In the genomic region with DNA sequence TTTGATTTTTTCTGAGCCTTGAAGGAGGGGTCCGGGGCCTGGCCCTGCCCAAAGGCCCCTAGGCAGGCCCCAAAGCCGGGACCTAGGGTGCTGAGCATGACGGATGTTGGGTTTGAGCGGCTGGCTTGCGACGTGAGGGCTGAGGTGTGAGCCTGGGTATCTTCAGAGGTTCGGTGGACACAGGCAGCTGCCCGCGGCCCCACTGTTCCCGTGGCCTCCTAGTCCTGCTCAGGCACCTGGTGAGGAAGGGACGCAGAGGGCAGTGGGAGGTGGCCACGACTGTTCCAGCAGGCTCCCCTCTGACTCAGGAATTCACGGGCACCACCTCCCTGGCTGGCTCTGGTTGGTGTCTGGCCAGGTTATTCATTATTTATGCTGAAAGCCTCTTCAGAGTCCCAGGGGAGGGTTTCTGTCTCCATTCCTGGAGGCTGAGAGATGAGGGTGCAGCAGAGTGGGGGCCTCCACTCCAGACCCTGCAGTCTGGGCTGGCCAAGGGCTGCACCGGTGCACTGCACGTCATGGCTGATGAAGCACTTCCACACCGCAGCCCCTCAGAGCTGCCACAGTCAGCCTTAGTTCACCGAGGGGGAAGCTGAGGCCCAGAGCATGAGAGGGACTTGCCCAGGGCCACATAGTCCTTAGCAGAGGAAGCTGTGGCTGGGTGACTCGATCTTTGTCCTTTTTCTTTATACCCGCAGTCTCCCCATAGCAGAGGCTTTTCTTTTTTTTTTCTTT, we compare ENCODE assay signal across 13 cellular contexts. TPM values are rescaled to one million over a fixed set of nuclear protein-coding genes. Genes with fewer than 3 reads are reported as not detected.
A peak's percentile ranks its signal among the peaks of the same experiment; 100 is the strongest.
DNase-seq lines count a peak whose midpoint lies in the region; ATAC-seq, FAIRE-seq and TF ChIP-seq lines count a peak whose summit lies in the region.
"Had no signal": no experiment of that assay in that cellular context is flagged by ENCODE, and none has a peak within 500 bp of the region (broad histone marks: within the 10 kb centered on the region; RNA-seq: fewer than 3 reads in every experiment).

No MANE protein-coding gene starts in this region.

- H2AFZ ChIP-seq in IMR-90 (replicated peaks; ENCODE audit: low read length, poor library complexity) (peak overlapping the region; percentile 43), GM12878 (ENCODE audit: control insufficient read depth, low read depth, low read length) (no peak overlapping the region)
- H2AFZ ChIP-seq: parathyroid adenoma had no signal

- ATAC-seq in IMR-90 (ENCODE audit: low read depth), result peak; percentile 16; the same call in 1 of the 2 replicates
- ATAC-seq in GM12878, result peak; percentile 58
- ATAC-seq in mucosa of descending colon, result no peak
- ATAC-seq in GM19467 (IDR thresholded peaks at IDR 0.05; ENCODE audit: unreplicated experiment), result no peak
- ATAC-seq in HG03571 (IDR thresholded peaks at IDR 0.05; ENCODE audit: unreplicated experiment), result no peak

- TF ChIP-seq POLR2A in IMR-90 (IDR thresholded peaks at IDR 0.05; ENCODE audit: low read depth, low read length) (no peak), GM12878 (IDR thresholded peaks at IDR 0.05; ENCODE audit: low read depth, low read length) (no peak)

- SMC1A ChIA-PET in GM12878 (lab: Charles Lee; ENCODE audit: uncharacterized antibody, unreplicated experiment), result no interaction called here

- H3K4ac ChIP-seq in IMR-90 (ENCODE audit: low read depth, low read length), result no peak overlapping the region

- H3K14ac ChIP-seq in IMR-90 (replicated peaks; ENCODE audit: low read depth, low read length), result no peak overlapping the region

- no peaks in the 10 kb centered on the region for H3K9me3 ChIP-seq in IMR-90 (ENCODE audit: control insufficient read depth, insufficient read depth, low read length)
- no peaks in the 10 kb centered on the region for H3K9me3 ChIP-seq in GM12878 (replicated peaks; ENCODE audit: control insufficient read depth, insufficient read depth, low read length)
- no peaks in the 10 kb centered on the region for H3K9me3 ChIP-seq in mucosa of descending colon

- H2BK120ac ChIP-seq in IMR-90 (ENCODE audit: low read depth, low read length), result no peak overlapping the region

- H2BK5ac ChIP-seq in IMR-90 (ENCODE audit: low read depth, low read length, poor library complexity, severe bottlenecking), result no peak overlapping the region

- CTCF ChIA-PET in IMR-90 (lab: Yijun Ruan, JAX), result no interaction called here
- CTCF ChIA-PET in GM12878 (lab: Yijun Ruan, JAX), result no interaction called here

- no peak overlapping the region for H4K5ac ChIP-seq in IMR-90 (ENCODE audit: low read depth, low read length)

- H3K27me3 ChIP-seq in IMR-90 (ENCODE audit: control insufficient read depth, insufficient read depth, low read length) (no peaks in the 10 kb centered on the region; the same call in 1 of the 2 replicates), GM12878 (replicated peaks in 1 of 2; ENCODE audit: control insufficient read depth in 2 of 2, insufficient read depth in 2 of 2, low read length in 1 of 2) (no peaks in the 10 kb centered on the region)

- no peaks in the 10 kb centered on the region for H4K20me1 ChIP-seq in IMR-90 (ENCODE audit: insufficient read depth, low read length)
- no peaks in the 10 kb centered on the region for H4K20me1 ChIP-seq in GM12878 (ENCODE audit: control insufficient read depth, insufficient read depth)

- H3K23ac ChIP-seq in IMR-90 (ENCODE audit: low read depth, low read length), result no peak overlapping the region

- 82% methylated on average over 9 of the region's 19 CpGs; no CpG with 5 or more reads in 1 of the 2 experiments for WGBS in IMR-90 (ENCODE audit: extremely low coverage in 2 of 2, insufficient read length in 1 of 2), 2 experiments
- 33% methylated on average over 19 of the region's 19 CpGs for WGBS in GM12878 (ENCODE audit: insufficient coverage, insufficient replicate concordance, low lambda C conversion rate, missing lambda C conversion rate)

- TF ChIP-seq CTCF in IMR-90 (conservative IDR thresholded peaks at IDR 0.05; ENCODE audit: low read depth, low read length) (no peak), GM12878 (IDR thresholded peaks at IDR 0.05 in 2 of 3, conservative IDR thresholded peaks at IDR 0.05 in 1 of 3; ENCODE audit: control insufficient read depth in 2 of 3, extremely low read depth in 1 of 3, insufficient read depth in 1 of 3, low read depth in 3 of 3, low read length in 3 of 3) (no peak), mucosa of descending colon (IDR thresholded peaks at IDR 0.05) (no peak)

- no peak overlapping the region for H4K8ac ChIP-seq in IMR-90 (ENCODE audit: low read depth in 2 of 2, low read length in 2 of 2)

- H2BK15ac ChIP-seq in IMR-90 (ENCODE audit: low read depth, low read length), result no peak overlapping the region

- no peak overlapping the region for H2AK5ac ChIP-seq in IMR-90 (ENCODE audit: low read depth, low read length)

- H3K4me2 ChIP-seq in IMR-90 (ENCODE audit: low read depth, low read length) (no peak overlapping the region), GM12878 (ENCODE audit: control insufficient read depth, insufficient read depth) (no peak overlapping the region)

- H3K4me3 ChIP-seq in IMR-90 (ENCODE audit: insufficient read depth, low read depth, low read length) (no peak overlapping the region), GM12878 (no peak overlapping the region), mucosa of descending colon (no peak overlapping the region)

- H3K27ac ChIP-seq in IMR-90 (ENCODE audit: insufficient read depth, low read length), result no peak overlapping the region
- no peak overlapping the region for H3K27ac ChIP-seq in GM12878 (ENCODE audit: control insufficient read depth, insufficient read depth)
- H3K27ac ChIP-seq: parathyroid adenoma had no signal

- H2AK9ac ChIP-seq in IMR-90 (replicated peaks; ENCODE audit: low read depth, low read length, poor library complexity), result no peak overlapping the region

- no peak overlapping the region for H3K18ac ChIP-seq in IMR-90 (ENCODE audit: low read depth, low read length)

- no peak overlapping the region for H3K56ac ChIP-seq in IMR-90 (ENCODE audit: extremely low read depth, insufficient read depth, low read length)

- H3K9ac ChIP-seq in IMR-90 (ENCODE audit: low read depth, low read length) (no peak overlapping the region), GM12878 (ENCODE audit: control insufficient read depth, insufficient read depth, low read length) (no peak overlapping the region)
- H3K9ac ChIP-seq: parathyroid adenoma had no signal

- no peaks in the 10 kb centered on the region for H3K36me3 ChIP-seq in IMR-90 (ENCODE audit: control insufficient read depth, insufficient read depth, low read length)
- no peaks in the 10 kb centered on the region for H3K36me3 ChIP-seq in GM12878 (ENCODE audit: control insufficient read depth in 2 of 2, insufficient read depth in 2 of 2, low read length in 1 of 2)
- H3K36me3 ChIP-seq in mucosa of descending colon (ENCODE audit: low read depth), result no peaks in the 10 kb centered on the region

- H2BK20ac ChIP-seq in IMR-90 (ENCODE audit: low read depth, low read length), result no peak overlapping the region

- BruUV-seq in IMR-90 (replicated peaks; lab: Mats Ljungman, UMichigan) (no TSS peak), GM12878 (replicated peaks; lab: Mats Ljungman, UMichigan) (no TSS peak)

- RAD21 ChIA-PET in GM12878 (lab: Charles Lee; ENCODE audit: unreplicated experiment), result no interaction called here

- no peak for FAIRE-seq in GM12878 (lab: Jason Lieb, UNC)
- FAIRE-seq: bronchial epithelial cell, GM12892, islet of Langerhans had no signal

- H3K9me1 ChIP-seq in IMR-90 (ENCODE audit: insufficient read depth, low read length), result no peaks in the 10 kb centered on the region

- H3K79me1 ChIP-seq in IMR-90 (ENCODE audit: low read depth in 1 of 2, low read length in 2 of 2), result no peaks in the 10 kb centered on the region

- POLR2A ChIA-PET in IMR-90 (lab: Charles Lee; ENCODE audit: unreplicated experiment), result no interaction called here
- POLR2A ChIA-PET in GM12878 (lab: Charles Lee), result no interaction called here

- H3K4me1 ChIP-seq in IMR-90 (ENCODE audit: control insufficient read depth, insufficient read depth, low read length), result no peaks in the 10 kb centered on the region
- no peaks in the 10 kb centered on the region for H3K4me1 ChIP-seq in GM12878 (ENCODE audit: control insufficient read depth, insufficient read depth, low read length)
- H3K4me1 ChIP-seq in mucosa of descending colon (ENCODE audit: low read depth), result no peaks in the 10 kb centered on the region
- H3K4me1 ChIP-seq: parathyroid adenoma had no signal

- TF ChIP-seq EP300 in GM12878 (IDR thresholded peaks at IDR 0.05; ENCODE audit: borderline replicate concordance in 1 of 2, control insufficient read depth in 1 of 2, low read depth in 2 of 2, low read length in 2 of 2), result no peak

- TF ChIP-seq RAD21 in IMR-90 (IDR thresholded peaks at IDR 0.05; ENCODE audit: low read length), result no peak
- no peak for TF ChIP-seq RAD21 in GM12878 (IDR thresholded peaks at IDR 0.05; ENCODE audit: insufficient read depth, low read depth, low read length)

- intact Hi-C loops in IMR-90 (cut with micrococcal nuclease), result no loop called here
- intact Hi-C loops in GM12878 (cut with micrococcal nuclease; ENCODE audit: unreplicated experiment), result no loop called here
- intact Hi-C loops in mucosa of descending colon (cut with DNase I, micrococcal nuclease), result no loop called here

- in situ Hi-C loops in IMR-90 (cut with MboI; ENCODE audit: low sequenced_read_pairs) (no loop called here), GM12878 (cut with MboI) (no loop called here)

- DNase-seq in COLO668 (lab: John Stamatoyannopoulos, UW; ENCODE audit: unreplicated experiment), result peak; percentile 14
- no peak for DNase-seq in IMR-90
- DNase-seq in GM12878 (ENCODE audit: low read depth, low spot score), result no peak
- peak in 2 of 3 donors; percentile 19 to 42 for DNase-seq in mucosa of descending colon
- no peak for DNase-seq in GM03348 (ENCODE audit: low spot score)
- no peak for DNase-seq in CD1c-positive myeloid dendritic cell (ENCODE audit: extremely low spot score)
- DNase-seq: NCI-H1417 treated with DMSO at 0.1 percent for 48 hours had no signal

- H4K91ac ChIP-seq in IMR-90 (ENCODE audit: insufficient read depth, low read depth, low read length), result no peak overlapping the region

- H3K79me2 ChIP-seq in GM12878 (ENCODE audit: control insufficient read depth, insufficient read depth, low read length), result no peaks in the 10 kb centered on the region
- H3K79me2 ChIP-seq: parathyroid adenoma had no signal

- dilution Hi-C loops in IMR-90 (cut with HindIII; ENCODE audit: low sequenced_read_pairs, unreplicated experiment), result no loop called here

RNA-seq across cellular contexts. Expression of a gene that starts 2.2 kb away (rescaled TPM):
- total RNA-seq in IMR-90 (2012; rRNA removed) (under 0.01 and 0.28 TPM in 2 replicates), GM12878 (2014; rRNA removed) (0.11 and 0.28 TPM in 2 replicates), GM12878 (2014; rRNA removed; fragmentation: Illumina TruSeq; extraction: Trizol) (0.14 and 0.22 TPM in 2 replicates), GM12878 (2021) (0.37 and 0.87 TPM in 2 replicates), mucosa of descending colon (1 to 10 TPM in 1 of 3 donors, under 1 TPM in 2; 0.58 to 1.3 (median 0.69) TPM)
- polyA plus RNA-seq in IMR-90 (2012; rRNA removed) (0.07 and 0.09 TPM in 2 replicates), GM12878 (2011; rRNA removed) (0.04 and 0.11 TPM in 2 replicates), GM12878 (2014; fragmentation: Illumina TruSeq; extraction: Trizol) (0.07 TPM in 1 of 2 replicates, not detected in the other), GM12878 (2014; fragmentation: Nextera tagmentation; extraction: Ambion mirVana) (not detected), GM12878 (2014; rRNA removed) (0.22 and 0.38 TPM in 2 replicates), GM12878 (2016; fragmentation: Nextera tagmentation; extraction: Ambion mirVana) (under 1 TPM; 0.21 to 0.55 TPM)
- 0.07 TPM in 1 of 2 replicates, not detected in the other for polyA plus RNA-seq in IMR-90 (2012; cell fraction: cytosol; rRNA removed)
- 1.2 and 2.0 TPM in 2 replicates for polyA plus RNA-seq in IMR-90 (2012; cell fraction: nucleus; rRNA removed; ENCODE audit: low replicate concordance)
- total RNA-seq in GM12878 (2013; cell fraction: nucleolus; rRNA removed), result 3.4 and 3.6 TPM in 2 replicates
- 0.16 TPM for polyA plus RNA-seq in GM12878 (2011; ENCODE audit: low read depth)
- polyA plus RNA-seq in GM12878 (2011; cell fraction: cytosol; rRNA removed), result 0.04 and 0.10 TPM in 2 replicates
- polyA plus RNA-seq in GM12878 (2011; cell fraction: nucleus; rRNA removed), result 2.0 and 2.1 TPM in 2 replicates
- 0.38 and 0.49 TPM in 2 replicates for polyA plus RNA-seq in GM12878 (2012)
- polyA minus RNA-seq in GM12878 (2011; rRNA and poly(A)+ RNA removed), result 0.59 and 0.62 TPM in 2 replicates
- polyA minus RNA-seq in GM12878 (2011; cell fraction: cytosol; rRNA and poly(A)+ RNA removed), result not detected in 2 replicates
- 1.3 and 3.3 TPM in 2 replicates for polyA minus RNA-seq in GM12878 (2011; cell fraction: nucleus; rRNA and poly(A)+ RNA removed)

RNA-seq across cellular contexts. Expression of a gene that starts 41.7 kb away (rescaled TPM):
- total RNA-seq in IMR-90 (2012; rRNA removed) (11.8 and 13.1 TPM in 2 replicates), GM12878 (2014; rRNA removed) (0.51 and 0.76 TPM in 2 replicates), GM12878 (2014; rRNA removed; fragmentation: Illumina TruSeq; extraction: Trizol) (0.41 and 1.1 TPM in 2 replicates), GM12878 (2021) (0.85 and 2.2 TPM in 2 replicates), mucosa of descending colon (10 to 100 TPM; 16.4 to 28.9 (median 16.8) TPM)
- polyA plus RNA-seq in IMR-90 (2012; rRNA removed) (12.0 and 15.7 TPM in 2 replicates), GM12878 (2011; rRNA removed) (0.37 and 0.39 TPM in 2 replicates), GM12878 (2014; fragmentation: Illumina TruSeq; extraction: Trizol) (0.06 and 0.40 TPM in 2 replicates), GM12878 (2014; fragmentation: Nextera tagmentation; extraction: Ambion mirVana) (under 1 TPM; 0.02 to 0.07 TPM), GM12878 (2014; rRNA removed) (0.28 and 0.96 TPM in 2 replicates), GM12878 (2016; fragmentation: Nextera tagmentation; extraction: Ambion mirVana) (1 to 10 TPM in 1 of 2 experiments, under 1 TPM in 1; 0.99 to 1.2 TPM)
- polyA plus RNA-seq in IMR-90 (2012; cell fraction: cytosol; rRNA removed), result 9.1 and 13.7 TPM in 2 replicates
- 27.6 and 42.6 TPM in 2 replicates for polyA plus RNA-seq in IMR-90 (2012; cell fraction: nucleus; rRNA removed; ENCODE audit: low replicate concordance)
- 15.5 and 31.9 TPM in 2 replicates for total RNA-seq in GM12878 (2013; cell fraction: nucleolus; rRNA removed)
- polyA plus RNA-seq in GM12878 (2011; ENCODE audit: low read depth), result 0.96 TPM
- 0.13 and 0.90 TPM in 2 replicates for polyA plus RNA-seq in GM12878 (2011; cell fraction: cytosol; rRNA removed)
- polyA plus RNA-seq in GM12878 (2011; cell fraction: nucleus; rRNA removed), result 2.2 and 2.7 TPM in 2 replicates
- polyA plus RNA-seq in GM12878 (2012), result 2.4 and 2.6 TPM in 2 replicates
- polyA minus RNA-seq in GM12878 (2011; rRNA and poly(A)+ RNA removed), result 0.22 and 0.98 TPM in 2 replicates
- 0.53 TPM in 1 of 2 replicates, not detected in the other for polyA minus RNA-seq in GM12878 (2011; cell fraction: cytosol; rRNA and poly(A)+ RNA removed)
- polyA minus RNA-seq in GM12878 (2011; cell fraction: nucleus; rRNA and poly(A)+ RNA removed), result 1.7 and 1.8 TPM in 2 replicates

Comparison
In these comparisons a context has a peak if more than half of its experiments do, and no peak if none do; other contexts are left out.
1. DNase-seq: peak in COLO668 (single experiment) and mucosa of descending colon (2 of 3); none in IMR-90 (single experiment), GM12878 (single experiment), GM03348 (single experiment) and CD1c-positive myeloid dendritic cell (single experiment).
2. ATAC-seq: peak in IMR-90 (single experiment) and GM12878 (single experiment); none in mucosa of descending colon (single experiment), GM19467 (single experiment) and HG03571 (single experiment).